In genomic region chr3:195880037-195880431, GRCh38 we compare ENCODE assay signal across 15 cellular contexts. TPM values are rescaled to one million over a fixed set of nuclear protein-coding genes. Genes with fewer than 3 reads are reported as not detected.
DNase-seq lines count a peak whose midpoint lies in the region; ATAC-seq and TF ChIP-seq lines count a peak whose summit lies in the region.
"Had no signal": no experiment of that assay in that cellular context is flagged by ENCODE, and none has a peak within 500 bp of the region (broad histone marks: within the 10 kb centered on the region; RNA-seq: fewer than 3 reads in every experiment).

No MANE protein-coding gene starts in this region.

- ATAC-seq in left ventricle myocardium superior, result no peak
- ATAC-seq in left cardiac atrium, result no peak
- no peak for ATAC-seq in GM21786 (IDR thresholded peaks at IDR 0.05; ENCODE audit: unreplicated experiment)
- ATAC-seq in body of pancreas, result no peak

- intact Hi-C loops in left ventricle myocardium superior (cut with micrococcal nuclease), result no loop called here
- intact Hi-C loops in left cardiac atrium (cut with DNase I), result no loop called here
- intact Hi-C loops in body of pancreas (cut with DNase I), result no loop called here

- H3K27me3 ChIP-seq in BE2C (no peaks in the 10 kb centered on the region), body of pancreas (no peaks in the 10 kb centered on the region)
- H3K27me3 ChIP-seq: BLaER1 had no signal

- peaks cover 7% of the 10 kb centered on the region for H3K36me3 Mint-ChIP-seq in neural crest cell (ENCODE audit: low read depth)

- no peak overlapping the region for H3K4me3 ChIP-seq in BE2C (ENCODE audit: low read depth, low read length)
- no peak overlapping the region for H3K4me3 ChIP-seq in body of pancreas
- H3K4me3 ChIP-seq: BLaER1, GM23248 had no signal

- TF ChIP-seq POLR2A in body of pancreas (IDR thresholded peaks at IDR 0.05), result no peak

- H3K4me1 ChIP-seq in BE2C (peaks cover 4% of the 10 kb centered on the region; the same call in 1 of the 2 replicates), body of pancreas (no peaks in the 10 kb centered on the region)

- H3K27ac Mint-ChIP-seq in neural crest cell (ENCODE audit: unreplicated experiment), result peak overlapping the region; percentile 57

- TF ChIP-seq CTCF in neural crest cell (conservative IDR thresholded peaks at IDR 0.05) (no peak), BE2C (IDR thresholded peaks at IDR 0.05; ENCODE audit: low read depth, low read length) (no peak), body of pancreas (IDR thresholded peaks at IDR 0.05) (no peak)

- H3K4me1 Mint-ChIP-seq in neural crest cell, result peaks cover 9% of the 10 kb centered on the region

- DNase-seq in left ventricle myocardium superior (peak; percentile 3), left cardiac atrium (no peak), neural crest cell (ENCODE audit: low read depth, low spot score) (no peak), BE2C (no peak), body of pancreas (no peak)
- DNase-seq: CD4-positive, CD25-positive, alpha-beta regulatory T cell; DMS53; GF-D8; GM23248; H7; IMR-90 had no signal

- H3K27me3 Mint-ChIP-seq in neural crest cell (ENCODE audit: low read depth), result no peaks in the 10 kb centered on the region
- H3K27me3 Mint-ChIP-seq: CD4-positive, CD25-positive, alpha-beta regulatory T cell had no signal

- no peak overlapping the region for H3K4me3 Mint-ChIP-seq in neural crest cell
- H3K4me3 Mint-ChIP-seq: CD4-positive, CD25-positive, alpha-beta regulatory T cell had no signal

- 90 to 100% methylated on average over 2 to 4 of the region's 4 CpGs for WGBS in body of pancreas, 2 donors

- H3K9me3 ChIP-seq in BE2C (no peaks in the 10 kb centered on the region), body of pancreas (no peaks in the 10 kb centered on the region)
- H3K9me3 ChIP-seq: BLaER1 had no signal

- H3K36me3 ChIP-seq in BE2C (peaks cover 5% of the 10 kb centered on the region), body of pancreas (replicated peaks in 1 of 2; ENCODE audit: insufficient read depth in 1 of 2, low read depth in 2 of 2) (peaks cover 0 to 2% of the 10 kb centered on the region in 2 donors)

- H3K27ac ChIP-seq in angular gyrus (ENCODE audit: low read depth, low read length), result peak overlapping the region; percentile 70
- H3K27ac ChIP-seq in body of pancreas, result no peak overlapping the region
- H3K27ac ChIP-seq: 22Rv1, BLaER1, GM23248 had no signal

- no peaks in the 10 kb centered on the region for H3K9me3 Mint-ChIP-seq in neural crest cell
- H3K9me3 Mint-ChIP-seq: CD4-positive, CD25-positive, alpha-beta regulatory T cell had no signal

RNA-seq across cellular contexts. Expression of gene TNK2, which starts 28.3 kb away (rescaled TPM):
- total RNA-seq in left ventricle myocardium superior, result 28.9 TPM
- 10 to 100 TPM; 47.6 to 50.4 TPM for total RNA-seq in left cardiac atrium
- 46.3 and 54.9 TPM in 2 replicates for total RNA-seq in neural crest cell
- 162 TPM for polyA plus RNA-seq in BE2C (2012; ENCODE audit: insufficient read depth, insufficient read length, low read depth)
- 10 to 100 TPM; 25.9 to 49.1 TPM for total RNA-seq in body of pancreas
